ENCODE assay signal across 8 cellular contexts in the genomic region with DNA sequence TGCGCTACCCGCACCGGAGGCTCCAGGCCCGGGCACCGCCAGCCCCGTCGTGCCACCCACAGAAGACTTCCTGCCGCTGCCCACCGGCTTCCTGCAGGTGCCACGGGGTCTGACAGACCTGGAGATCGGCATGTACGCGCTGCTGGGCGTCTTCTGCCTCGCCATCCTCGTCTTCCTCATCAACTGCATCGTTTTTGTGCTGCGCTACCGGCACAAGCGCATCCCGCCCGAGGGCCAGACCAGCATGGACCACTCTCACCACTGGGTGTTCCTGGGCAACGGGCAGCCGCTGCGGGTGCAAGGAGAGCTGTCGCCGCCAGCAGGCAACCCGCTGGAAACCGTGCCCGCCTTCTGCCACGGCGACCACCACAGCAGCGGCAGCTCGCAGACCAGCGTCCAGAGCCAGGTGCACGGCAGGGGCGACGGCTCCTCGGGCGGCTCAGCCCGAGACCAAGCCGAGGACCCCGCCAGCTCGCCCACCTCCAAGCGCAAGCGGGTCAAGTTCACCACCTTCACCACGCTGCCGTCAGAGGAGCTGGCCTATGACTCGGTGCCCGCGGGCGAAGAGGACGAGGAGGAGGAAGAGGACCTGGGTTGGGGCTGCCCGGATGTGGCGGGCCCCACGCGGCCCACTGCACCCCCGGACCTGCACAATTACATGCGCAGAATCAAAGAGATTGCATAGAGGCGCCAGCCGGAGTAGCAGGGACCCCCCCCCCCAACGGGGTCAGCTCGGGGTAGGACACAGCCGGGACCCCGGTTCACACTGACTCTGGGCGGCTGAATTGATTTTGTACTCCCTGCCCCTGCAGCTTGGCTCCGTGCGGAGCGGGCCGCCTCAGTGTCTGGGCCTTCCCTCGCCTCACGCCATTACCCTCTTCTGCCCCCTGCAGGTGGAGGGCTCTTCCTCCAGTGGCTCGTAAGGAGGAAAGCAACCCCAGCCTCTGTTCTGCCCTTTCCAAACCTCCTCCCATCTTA. TPM values are rescaled to one million over a fixed set of nuclear protein-coding genes. Genes with fewer than 3 reads are reported as not detected.
DNase-seq lines count a peak whose midpoint lies in the region; TF ChIP-seq lines count a peak whose summit lies in the region.

No MANE protein-coding gene starts in this region.

- DNase-seq in GM10266 (ENCODE audit: extremely low spot score) (peak; percentile 85), HPDE6-E6E7 (ENCODE audit: extremely low spot score) (peak; percentile 43), SJCRH30 (peak; percentile 41 to 57), glomerular endothelial cell (ENCODE audit: extremely low read depth, low read depth, low spot score) (peak; percentile 14), pons (ENCODE audit: low spot score) (peak; percentile 71), NCI-H128 (lab: John Stamatoyannopoulos, UW; ENCODE audit: unreplicated experiment) (no peak)
- peak; percentile 48 to 72 (median 60) for DNase-seq in activated naive CD4-positive, alpha-beta T cell (lab: John Stamatoyannopoulos, UW)

- peaks cover 23% of the 10 kb centered on the region for H3K27me3 ChIP-seq in SJCRH30
- H3K27me3 ChIP-seq in thymus (ENCODE audit: control insufficient read depth, insufficient read depth), result peaks cover 3% of the 10 kb centered on the region

- no peaks in the 10 kb centered on the region for H3K36me3 ChIP-seq in SJCRH30
- no peaks in the 10 kb centered on the region for H3K36me3 ChIP-seq in thymus (ENCODE audit: control insufficient read depth, insufficient read depth)

- H3K4me1 ChIP-seq in SJCRH30 (no peaks in the 10 kb centered on the region), thymus (ENCODE audit: control insufficient read depth, insufficient read depth, low read length) (peaks cover 3% of the 10 kb centered on the region)

- no peaks in the 10 kb centered on the region for H3K9me3 ChIP-seq in SJCRH30 (replicated peaks)
- H3K9me3 ChIP-seq in thymus (ENCODE audit: control insufficient read depth), result no peaks in the 10 kb centered on the region

- WGBS in thymus, result 2% methylated on average over 73 of the region's 73 CpGs

- H3K27ac ChIP-seq in SJCRH30 (no peak overlapping the region), thymus (ENCODE audit: low read depth) (no peak overlapping the region)

- TF ChIP-seq CTCF in GM10266 (IDR thresholded peaks at IDR 0.05; ENCODE audit: control insufficient read depth, insufficient read depth, low read depth, missing control alignments), result peak; percentile 86

- H3K4me3 ChIP-seq in SJCRH30 (no peak overlapping the region), thymus (ENCODE audit: low read length) (peak overlapping the region; percentile 42)

RNA-seq across cellular contexts. Expression of a gene that starts 58.5 kb away (rescaled TPM):
- total RNA-seq in SJCRH30 (2014; rRNA removed; shearing (Covaris generic)), result not detected in 2 replicates
- not detected in 2 replicates for total RNA-seq in glomerular endothelial cell
- 0.78 TPM for polyA plus RNA-seq in thymus
